16 cellular contexts compared by ENCODE assay signal in genomic region chr18:39238951-39239350, GRCh38.
DNase-seq lines count a peak whose midpoint lies in the region; ATAC-seq lines count a peak whose summit lies in the region.
"Had no signal": no experiment of that assay in that cellular context is flagged by ENCODE, and none has a peak within 500 bp of the region (broad histone marks: within the 10 kb centered on the region; RNA-seq: fewer than 3 reads in every experiment).

No MANE protein-coding gene starts in this region.

- in situ Hi-C loops in GM23248 (cut with MboI), result no loop called here

- no peaks in the 10 kb centered on the region for H3F3A ChIP-seq in GM23248 (ENCODE audit: insufficient read depth)

- no peaks in the 10 kb centered on the region for H3K9me2 ChIP-seq in GM23248 (ENCODE audit: insufficient read depth)

- no peak overlapping the region for H3K4me3 ChIP-seq in GM23248
- H3K4me3 ChIP-seq: BLaER1 treated with 17β-estradiol and CSF1 and Interleukin-3, amounts not matched to agents 10 nM and 100 nM; HAP-1 had no signal

- no peaks in the 10 kb centered on the region for H3K9me3 ChIP-seq in GM23248 (ENCODE audit: low read depth)
- H3K9me3 ChIP-seq: BE2C, HAP-1 had no signal

- no peak overlapping the region for H3K9ac ChIP-seq in GM23248
- H3K9ac ChIP-seq: BLaER1 treated with 17β-estradiol and CSF1 and Interleukin-3, amounts not matched to agents 10 nM and 100 nM had no signal

- no peaks in the 10 kb centered on the region for H3K79me2 ChIP-seq in GM23248 (ENCODE audit: insufficient read depth)

- WGBS in GM23248 (ENCODE audit: low coverage in 1 of 2, low lambda C conversion rate in 2 of 2, missing lambda C conversion rate in 2 of 2), 2 experiments, result 15 to 18% methylated on average over 3 of the region's 3 CpGs

- H2AFZ ChIP-seq in GM23248, result no peak overlapping the region

- no peaks in the 10 kb centered on the region for H3K36me3 ChIP-seq in GM23248 (ENCODE audit: low read depth)
- H3K36me3 ChIP-seq: BE2C; BLaER1 treated with 17β-estradiol and CSF1 and Interleukin-3, amounts not matched to agents 10 nM and 100 nM; HAP-1 had no signal

- no peak overlapping the region for H3K27ac ChIP-seq in GM23248
- H3K27ac ChIP-seq: BLaER1 treated with 17β-estradiol and CSF1 and Interleukin-3, amounts not matched to agents 10 nM and 100 nM had no signal

- no peak for ATAC-seq in sciatic nerve

- no peaks in the 10 kb centered on the region for H3K4me1 ChIP-seq in GM23248 (ENCODE audit: insufficient read depth)
- H3K4me1 ChIP-seq: BE2C; BLaER1 treated with 17β-estradiol and CSF1 and Interleukin-3, amounts not matched to agents 10 nM and 100 nM had no signal

- H3K4me2 ChIP-seq in GM23248 (ENCODE audit: unreplicated experiment), result no peak overlapping the region
- H3K4me2 ChIP-seq: BLaER1 treated with 17β-estradiol and CSF1 and Interleukin-3, amounts not matched to agents 10 nM and 100 nM had no signal

- intact Hi-C loops in sciatic nerve (cut with DNase I), result no loop called here

- H3K27me3 ChIP-seq in GM23248 (replicated peaks; ENCODE audit: insufficient read depth), result no peaks in the 10 kb centered on the region
- H3K27me3 ChIP-seq: BE2C; BLaER1 treated with 17β-estradiol and CSF1 and Interleukin-3, amounts not matched to agents 10 nM and 100 nM had no signal

- H4K20me1 ChIP-seq in GM23248 (ENCODE audit: insufficient read depth), result no peaks in the 10 kb centered on the region
- H4K20me1 ChIP-seq: BLaER1 treated with 17β-estradiol and CSF1 and Interleukin-3, amounts not matched to agents 10 nM and 100 nM had no signal

- peak; percentile 10 for DNase-seq in GM23248
- peak; percentile 51 for DNase-seq in inferior parietal cortex (ENCODE audit: extremely low spot score)
- peak; percentile 61 for DNase-seq in superior temporal gyrus (ENCODE audit: extremely low spot score)
- DNase-seq in sciatic nerve (ENCODE audit: low spot score), result no peak
- DNase-seq in stimulated activated CD8-positive, alpha-beta memory T cell treated with anti-CD3 and anti-CD28 coated beads, Interleukin-4, amount 100 ng/mL, for 48 hours, result no peak
- no peak for DNase-seq in NCI-H2107 treated with DMSO at 0.1 percent for 48 hours (lab: John Stamatoyannopoulos, UW; ENCODE audit: unreplicated experiment)
- DNase-seq: BE2C; CD4-positive, alpha-beta T cell; CD8-positive, alpha-beta memory T cell; DMS53; DMS79 treated with DMSO at 0.1 percent for 48 hours; GF-D8; GOT3; HFFc6 had no signal

Comparison
In these comparisons a context has a peak if more than half of its experiments do, and no peak if none do; other contexts are left out.
1. DNase-seq: peak in GM23248 (single experiment), inferior parietal cortex (single experiment) and superior temporal gyrus (single experiment); none in sciatic nerve (single experiment), stimulated activated CD8-positive, alpha-beta memory T cell treated with anti-CD3 and anti-CD28 coated beads, Interleukin-4, amount 100 ng/mL, for 48 hours (single experiment) and NCI-H2107 treated with DMSO at 0.1 percent for 48 hours (single experiment).